In the genomic region with DNA sequence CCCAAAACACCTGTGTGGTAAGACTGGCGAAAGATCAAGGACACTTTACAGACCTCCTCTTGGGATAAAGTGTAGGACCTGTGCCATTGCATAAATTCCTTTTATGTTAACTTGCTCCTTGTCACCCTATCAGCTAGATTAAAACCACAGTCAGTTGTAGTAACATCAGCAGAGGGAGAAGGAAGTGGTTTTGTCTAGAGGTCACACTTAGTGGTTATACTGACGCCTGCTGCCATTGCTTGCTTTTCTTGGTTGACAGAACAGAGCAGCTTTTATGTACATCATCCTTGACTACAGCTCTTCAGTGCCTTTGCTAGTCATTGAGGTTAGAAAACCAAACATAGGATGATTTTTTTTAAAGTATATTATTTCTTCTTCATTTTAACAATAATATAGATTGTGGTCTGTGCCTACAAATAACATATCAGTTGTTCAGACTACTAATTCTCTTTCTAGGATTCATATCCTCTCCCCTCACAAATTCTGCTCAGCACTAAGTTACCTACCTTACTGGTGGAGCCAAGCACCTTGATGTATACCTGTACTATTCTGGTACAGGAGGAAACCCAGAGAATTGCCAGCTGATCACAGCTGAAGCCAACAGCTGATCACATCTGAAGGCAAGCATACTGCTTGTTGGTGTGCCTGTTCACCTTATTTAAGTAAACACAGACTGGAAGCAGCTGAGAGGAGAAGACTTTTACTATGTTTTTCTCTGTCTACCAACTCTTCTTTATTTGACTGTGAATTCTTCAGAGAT, we compare ENCODE assay signal across 8 cellular contexts.
A peak's percentile ranks its signal among the peaks of the same experiment; 100 is the strongest.
DNase-seq lines count a peak whose midpoint lies in the region; ATAC-seq and TF ChIP-seq lines count a peak whose summit lies in the region.

No MANE protein-coding gene starts in this region.

- WGBS in psoas muscle, 3 donors = 46 to 75% (median 65%) methylated on average over 2 of the region's 2 CpGs

- H3K4me3 ChIP-seq in KMS-11 (IDR thresholded peaks at IDR 0.05; ENCODE audit: insufficient read depth, low read depth, low read length) (no peak overlapping the region), astrocyte of the spinal cord (ENCODE audit: low read depth, low read length) (no peak overlapping the region), psoas muscle (no peak overlapping the region)

- in situ Hi-C loops in astrocyte of the spinal cord (cut with HindIII; ENCODE audit: low sequenced_read_pairs) = no loop called here

- H3K4me2 ChIP-seq in KMS-11 = peak overlapping the region; percentile 63

- no peaks in the 10 kb centered on the region for H3K9me3 ChIP-seq in psoas muscle

- DNase-seq in DMS153 (lab: John Stamatoyannopoulos, UW) (peak; percentile 64), astrocyte of the spinal cord (ENCODE audit: low read depth, low spot score) (peak; percentile 63), psoas muscle (no peak), iPS-NIHi7 (ENCODE audit: extremely low spot score) (no peak)
- no peak for DNase-seq in stimulated activated CD8-positive, alpha-beta memory T cell treated with anti-CD3 and anti-CD28 coated beads, Interleukin-4, amount 100 ng/mL, for 48 hours

- H3K4me1 ChIP-seq in KMS-11 (ENCODE audit: low read depth, poor library complexity, severe bottlenecking) (peaks cover 28% of the 10 kb centered on the region), psoas muscle (peaks cover 52% of the 10 kb centered on the region)

- H3K27me3 ChIP-seq in KMS-11 (ENCODE audit: insufficient read depth, low read depth) = no peaks in the 10 kb centered on the region
- H3K27me3 ChIP-seq in psoas muscle (ENCODE audit: insufficient read depth in 3 of 3, low read length in 2 of 3) = no peaks in the 10 kb centered on the region

- 0 out of 2 replicates have a peak overlapping the region, but pooled peaks have one; percentile 1 for H2AFZ ChIP-seq in KMS-11 (ENCODE audit: low read depth)

- peak overlapping the region; percentile 21 for H3K27ac ChIP-seq in KMS-11
- peak overlapping the region; percentile 64 for H3K27ac ChIP-seq in psoas muscle

- TF ChIP-seq CTCF in KMS-11 (conservative IDR thresholded peaks at IDR 0.05; ENCODE audit: low read depth, low read length) (peak; percentile 19; the same call in 1 of the 2 replicates), astrocyte of the spinal cord (IDR thresholded peaks at IDR 0.05; ENCODE audit: low read depth, low read length) (no peak), psoas muscle (IDR thresholded peaks at IDR 0.05) (no peak)

- H3K36me3 ChIP-seq in KMS-11 (ENCODE audit: insufficient read depth) (no peaks in the 10 kb centered on the region), psoas muscle (ENCODE audit: insufficient read depth in 1 of 2, low read depth in 1 of 2) (no peaks in the 10 kb centered on the region)

- H3K79me2 ChIP-seq in KMS-11 (ENCODE audit: insufficient read depth, low read depth) = no peaks in the 10 kb centered on the region

- ATAC-seq in GM19397 (IDR thresholded peaks at IDR 0.05; ENCODE audit: unreplicated experiment) = peak; percentile 77
- ATAC-seq in psoas muscle = peak; percentile 48 to 68 (median 58)
- ATAC-seq in HG02970 (IDR thresholded peaks at IDR 0.05; ENCODE audit: low FRiP score, unreplicated experiment) = no peak

- no peaks in the 10 kb centered on the region for H4K20me1 ChIP-seq in KMS-11 (ENCODE audit: insufficient read depth)

- intact Hi-C loops in psoas muscle (cut with DNase I) = no loop called here

- no peak overlapping the region for H3K9ac ChIP-seq in KMS-11

Comparison
In these comparisons a context has a peak if more than half of its experiments do, and no peak if none do; other contexts are left out.
1. DNase-seq: peak in DMS153 (single experiment) and astrocyte of the spinal cord (single experiment); none in psoas muscle (0 of 2), stimulated activated CD8-positive, alpha-beta memory T cell treated with anti-CD3 and anti-CD28 coated beads, Interleukin-4, amount 100 ng/mL, for 48 hours (single experiment) and iPS-NIHi7 (single experiment).